1 cellular context compared by ENCODE assay signal in the genomic region with DNA sequence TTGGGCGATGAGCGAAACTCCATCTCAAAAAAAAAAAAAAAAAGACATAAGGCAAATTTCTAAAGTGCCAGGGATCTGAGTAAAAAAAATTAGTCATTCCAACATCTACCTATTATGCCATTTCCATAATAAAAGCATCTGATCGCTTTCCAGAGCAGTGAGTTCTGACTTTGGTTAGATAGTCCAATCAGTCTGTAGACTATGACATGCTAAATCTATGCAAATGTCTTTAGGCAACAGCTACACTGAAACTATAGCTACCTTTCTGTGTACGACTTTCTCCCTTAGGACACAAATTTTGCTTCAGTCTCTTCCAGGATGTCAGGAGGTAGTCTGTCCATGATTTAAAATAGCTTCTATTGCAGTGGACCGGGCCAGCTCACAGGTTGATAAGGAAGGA.
TF ChIP-seq lines count a peak whose summit lies in the region.

No MANE protein-coding gene starts in this region.

TF ChIP-seq in IMR-90, 13 proteins besides CTCF, POLR2A, EP300 and RAD21:
- no peak for TF ChIP-seq MAFK (IDR thresholded peaks at IDR 0.05; ENCODE audit: low read depth, low read length)
- TF ChIP-seq NFE2L2 (IDR thresholded peaks at IDR 0.05; ENCODE audit: low read depth, low read length), result no peak
- no peak for TF ChIP-seq MXI1 (IDR thresholded peaks at IDR 0.05; ENCODE audit: borderline replicate concordance, low read depth, low read length)
- no peak for TF ChIP-seq CHD1 (IDR thresholded peaks at IDR 0.05; ENCODE audit: low read depth, low read length)
- no peak for TF ChIP-seq MAZ (IDR thresholded peaks at IDR 0.05; ENCODE audit: borderline replicate concordance, low read depth, low read length)
- TF ChIP-seq, protein P1, sequence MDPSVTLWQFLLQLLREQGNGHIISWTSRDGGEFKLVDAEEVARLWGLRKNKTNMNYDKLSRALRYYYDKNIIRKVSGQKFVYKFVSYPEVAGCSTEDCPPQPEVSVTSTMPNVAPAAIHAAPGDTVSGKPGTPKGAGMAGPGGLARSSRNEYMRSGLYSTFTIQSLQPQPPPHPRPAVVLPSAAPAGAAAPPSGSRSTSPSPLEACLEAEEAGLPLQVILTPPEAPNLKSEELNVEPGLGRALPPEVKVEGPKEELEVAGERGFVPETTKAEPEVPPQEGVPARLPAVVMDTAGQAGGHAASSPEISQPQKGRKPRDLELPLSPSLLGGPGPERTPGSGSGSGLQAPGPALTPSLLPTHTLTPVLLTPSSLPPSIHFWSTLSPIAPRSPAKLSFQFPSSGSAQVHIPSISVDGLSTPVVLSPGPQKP (IDR thresholded peaks at IDR 0.05; ENCODE audit: borderline replicate concordance, low read depth, low read length), result no peak
- TF ChIP-seq, protein P2, sequence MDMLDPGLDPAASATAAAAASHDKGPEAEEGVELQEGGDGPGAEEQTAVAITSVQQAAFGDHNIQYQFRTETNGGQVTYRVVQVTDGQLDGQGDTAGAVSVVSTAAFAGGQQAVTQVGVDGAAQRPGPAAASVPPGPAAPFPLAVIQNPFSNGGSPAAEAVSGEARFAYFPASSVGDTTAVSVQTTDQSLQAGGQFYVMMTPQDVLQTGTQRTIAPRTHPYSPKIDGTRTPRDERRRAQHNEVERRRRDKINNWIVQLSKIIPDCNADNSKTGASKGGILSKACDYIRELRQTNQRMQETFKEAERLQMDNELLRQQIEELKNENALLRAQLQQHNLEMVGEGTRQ (IDR thresholded peaks at IDR 0.05; ENCODE audit: low read depth, low read length), result no peak
TF ChIP-seq in IMR-90: peak in this region for 0.
